Comparison of ENCODE assay signal across 1 cellular context in the genomic region with DNA sequence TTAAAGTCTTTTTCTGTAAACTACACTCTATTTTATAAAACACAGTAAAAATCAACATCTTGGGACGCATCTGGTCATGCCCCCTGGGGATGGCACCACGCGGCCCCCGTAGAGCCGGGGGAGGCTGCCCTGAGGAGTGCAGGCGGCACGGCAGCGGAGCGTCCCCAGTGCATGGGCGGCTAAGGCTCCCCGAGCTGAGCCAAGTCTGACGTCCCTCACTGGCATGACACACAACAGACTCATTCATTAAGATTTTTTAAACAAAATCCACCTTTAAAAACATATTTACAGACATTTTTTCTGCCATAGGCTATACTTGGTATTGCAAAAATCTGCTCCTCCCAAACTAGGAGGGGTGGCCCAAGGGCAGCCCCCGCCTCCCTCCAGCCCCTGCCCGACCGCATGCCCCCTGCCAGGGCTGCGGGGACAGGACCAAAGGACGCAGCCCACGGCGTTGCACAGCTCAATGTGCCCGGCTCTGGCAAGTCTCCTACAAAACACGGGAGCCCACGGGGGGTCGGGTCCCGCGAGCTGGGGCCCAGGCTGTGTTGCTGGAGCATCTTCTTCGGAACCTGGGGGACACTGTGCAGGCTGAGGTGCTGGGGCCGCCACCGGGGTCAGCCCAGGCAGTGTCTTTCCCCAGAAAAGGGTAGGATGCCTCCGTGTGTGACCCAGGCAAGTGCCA.
TF ChIP-seq lines count a peak whose summit lies in the region.

No MANE protein-coding gene starts in this region.

TF ChIP-seq in K562, 482 proteins besides CTCF, POLR2A, EP300 and RAD21:
- TF ChIP-seq POLR2G (IDR thresholded peaks at IDR 0.05; ENCODE audit: low read depth, low read length), result peak; percentile 63
- TF ChIP-seq SAP30 (IDR thresholded peaks at IDR 0.05; ENCODE audit: borderline replicate concordance, insufficient read depth, low read depth, low read length, poor library complexity, severe bottlenecking), result no peak
- no peak for TF ChIP-seq CBX1 (IDR thresholded peaks at IDR 0.05; ENCODE audit: low read depth)
